Comparison of ENCODE assay signal across 14 cellular contexts in genomic region chr14:76133103-76133502, GRCh38. TPM values are rescaled to one million over a fixed set of nuclear protein-coding genes. Genes with fewer than 3 reads are reported as not detected.
A peak's percentile ranks its signal among the peaks of the same experiment; 100 is the strongest.
DNase-seq lines count a peak whose midpoint lies in the region; FAIRE-seq and TF ChIP-seq lines count a peak whose summit lies in the region.
"Had no signal": no experiment of that assay in that cellular context is flagged by ENCODE, and none has a peak within 500 bp of the region (broad histone marks: within the 10 kb centered on the region; RNA-seq: fewer than 3 reads in every experiment).

No MANE protein-coding gene starts in this region.

- no peaks in the 10 kb centered on the region for H3K4me1 ChIP-seq in endothelial cell of umbilical vein (ENCODE audit: control insufficient read depth, extremely low read depth, insufficient read depth, low read length)

- H3K27me3 Mint-ChIP-seq in osteocyte (ENCODE audit: unreplicated experiment), result peaks cover 50% of the 10 kb centered on the region

- H3K4me3 Mint-ChIP-seq in osteocyte (ENCODE audit: unreplicated experiment), result no peak overlapping the region
- H3K4me3 Mint-ChIP-seq: stimulated activated naive CD8-positive, alpha-beta T cell treated with anti-CD3 and anti-CD28 coated beads, Interleukin-15, Interleukin-2, amounts not matched to agents 100 ng/mL and 50 ng/mL, for 24 hours had no signal

- H3K9me1 ChIP-seq in endothelial cell of umbilical vein (replicated peaks; ENCODE audit: control insufficient read depth, extremely low read depth, insufficient read depth, low read length), result no peaks in the 10 kb centered on the region

- H4K20me1 ChIP-seq in endothelial cell of umbilical vein (replicated peaks; ENCODE audit: control insufficient read depth, extremely low read depth, insufficient read depth, low read length), result no peaks in the 10 kb centered on the region

- H3K27ac Mint-ChIP-seq in osteocyte (ENCODE audit: unreplicated experiment), result no peak overlapping the region
- H3K27ac Mint-ChIP-seq: stimulated activated naive CD8-positive, alpha-beta T cell treated with anti-CD3 and anti-CD28 coated beads, Interleukin-15, Interleukin-2, amounts not matched to agents 100 ng/mL and 50 ng/mL, for 24 hours had no signal

- peaks cover 2% of the 10 kb centered on the region for H3K4me1 Mint-ChIP-seq in osteocyte (ENCODE audit: unreplicated experiment)

- peak; percentile 34 for DNase-seq in DMS 273 (lab: John Stamatoyannopoulos, UW; ENCODE audit: unreplicated experiment)
- DNase-seq in DMS 273 treated with DMSO at 0.1 percent for 48 hours (lab: John Stamatoyannopoulos, UW), result no peak
- DNase-seq in NOMO-1 treated with DMSO at 0.1 percent for 48 hours (lab: John Stamatoyannopoulos, UW; ENCODE audit: unreplicated experiment), result peak; percentile 55
- peak; percentile 36 for DNase-seq in endothelial cell of umbilical vein (ENCODE audit: low read depth, low spot score)
- peak; percentile 30 for DNase-seq in osteocyte (ENCODE audit: extremely low spot score, unreplicated experiment)
- no peak for DNase-seq in NCI-H82 (lab: John Stamatoyannopoulos, UW)
- no peak for DNase-seq in GM12892 (ENCODE audit: insufficient read length)
- DNase-seq in KG1 (lab: John Stamatoyannopoulos, UW), result no peak
- DNase-seq: effector CD8-positive, alpha-beta T cell; spleen had no signal

- H3K4me2 ChIP-seq in endothelial cell of umbilical vein (ENCODE audit: insufficient read depth, low read length), result no peak overlapping the region
- H3K4me2 ChIP-seq: KMS-11 had no signal

- H3K36me3 Mint-ChIP-seq in osteocyte (ENCODE audit: unreplicated experiment), result no peaks in the 10 kb centered on the region

- TF ChIP-seq POLR2A in endothelial cell of umbilical vein (IDR thresholded peaks at IDR 0.05; ENCODE audit: low read depth, low read length), result no peak
- TF ChIP-seq POLR2A in GM12892 (IDR thresholded peaks at IDR 0.05; ENCODE audit: low read depth, low read length), result no peak

- H3K27ac ChIP-seq in endothelial cell of umbilical vein (ENCODE audit: insufficient read depth, low read depth, low read length), result no peak overlapping the region
- H3K27ac ChIP-seq: 22Rv1, KMS-11, spleen had no signal

- dilution Hi-C loops in endothelial cell of umbilical vein (cut with MboI; ENCODE audit: extremely low pct_ligation_motif_present, low sequenced_read_pairs), result no loop called here

- no peaks in the 10 kb centered on the region for H3K36me3 ChIP-seq in endothelial cell of umbilical vein (ENCODE audit: control insufficient read depth in 2 of 2, extremely low read depth in 1 of 2, insufficient read depth in 2 of 2, low read length in 2 of 2)
- H3K36me3 ChIP-seq: spleen had no signal

- CTCF ChIA-PET in endothelial cell of umbilical vein (lab: Charles Lee), result interaction anchor here (1.0 kb wide), 1 partner anchor 16 kb away, joined by 3 read pairs; no protein-coding TSS in a partner anchor

- no peak overlapping the region for H3K4me3 ChIP-seq in endothelial cell of umbilical vein (replicated peaks in 1 of 3; ENCODE audit: insufficient read depth in 1 of 3, low read depth in 1 of 3, low read length in 3 of 3)
- H3K4me3 ChIP-seq: lung, spleen had no signal

- FAIRE-seq in endothelial cell of umbilical vein (lab: Jason Lieb, UNC) (peak; percentile 46), GM12892 (lab: Jason Lieb, UNC) (no peak)

- no TSS peak for BruUV-seq in endothelial cell of umbilical vein (replicated peaks; lab: Mats Ljungman, UMichigan)

- TF ChIP-seq CTCF in endothelial cell of umbilical vein (IDR thresholded peaks at IDR 0.05; ENCODE audit: extremely low read depth in 1 of 2, insufficient read depth in 1 of 2, low read depth in 1 of 2, low read length in 2 of 2) (no peak), osteocyte (IDR thresholded peaks at IDR 0.05) (no peak)

- intact Hi-C loops in endothelial cell of umbilical vein (cut with micrococcal nuclease), result no loop called here

- no peaks in the 10 kb centered on the region for H3K79me2 ChIP-seq in endothelial cell of umbilical vein (ENCODE audit: control insufficient read depth, insufficient read depth, low read length)

- POLR2A ChIA-PET in endothelial cell of umbilical vein (lab: Charles Lee), result no interaction called here

- no peak overlapping the region for H2AFZ ChIP-seq in endothelial cell of umbilical vein (ENCODE audit: low read depth, low read length)

- H3K9me3 Mint-ChIP-seq in osteocyte (ENCODE audit: unreplicated experiment), result no peaks in the 10 kb centered on the region
- H3K9me3 Mint-ChIP-seq: stimulated activated naive CD8-positive, alpha-beta T cell treated with anti-CD3 and anti-CD28 coated beads, Interleukin-15, Interleukin-2, amounts not matched to agents 100 ng/mL and 50 ng/mL, for 24 hours had no signal

- H3K9me3 ChIP-seq in endothelial cell of umbilical vein (replicated peaks; ENCODE audit: control insufficient read depth, insufficient read depth, low read length), result no peaks in the 10 kb centered on the region
- H3K9me3 ChIP-seq: spleen had no signal

- H3K9ac ChIP-seq in endothelial cell of umbilical vein (replicated peaks; ENCODE audit: extremely low read depth, insufficient read depth, low read length), result no peak overlapping the region
- H3K9ac ChIP-seq: KMS-11 had no signal

- peaks cover 30 to 41% of the 10 kb centered on the region in 2 experiments for H3K27me3 ChIP-seq in endothelial cell of umbilical vein (ENCODE audit: control insufficient read depth in 2 of 2, insufficient read depth in 2 of 2, low read length in 2 of 2)

TF ChIP-seq in endothelial cell of umbilical vein, 7 proteins besides CTCF, POLR2A, EP300 and RAD21:
- no peak for TF ChIP-seq MYC (IDR thresholded peaks at IDR 0.05; ENCODE audit: low read depth, low read length)
- TF ChIP-seq EZH2 (IDR thresholded peaks at IDR 0.05; ENCODE audit: borderline replicate concordance, low read depth, low read length, severe bottlenecking), result no peak
- no peak for TF ChIP-seq GATA2 (IDR thresholded peaks at IDR 0.05; ENCODE audit: insufficient read depth, insufficient read length, low read depth, low read length)
- no peak for TF ChIP-seq FOS (IDR thresholded peaks at IDR 0.05; ENCODE audit: borderline replicate concordance, insufficient read depth, low read length)
- no peak for TF ChIP-seq JUN (IDR thresholded peaks at IDR 0.05; ENCODE audit: borderline replicate concordance, insufficient read depth, insufficient read length, low read depth)
- no peak for TF ChIP-seq MAX (IDR thresholded peaks at IDR 0.05; ENCODE audit: insufficient read depth, insufficient read length)
- TF ChIP-seq POLR2AphosphoS5 (IDR thresholded peaks at IDR 0.05; ENCODE audit: insufficient read depth, low read depth, low read length), result no peak

RNA-seq across cellular contexts. Expression of gene GPATCH2L, which starts 18.6 kb away (rescaled TPM):
- total RNA-seq in endothelial cell of umbilical vein (40.0 and 47.4 TPM in 2 replicates), osteocyte (61.0 and 62.0 TPM in 2 replicates)
- 18.1 and 23.3 TPM in 2 replicates for polyA plus RNA-seq in endothelial cell of umbilical vein
- polyA plus RNA-seq in endothelial cell of umbilical vein (2011; cell fraction: cytosol; rRNA removed), result 14.3 and 14.9 TPM in 2 replicates
- 51.8 and 70.6 TPM in 2 replicates for polyA plus RNA-seq in endothelial cell of umbilical vein (2011; cell fraction: nucleus; rRNA removed)
- polyA plus RNA-seq in endothelial cell of umbilical vein (2012), result 19.0 and 22.3 TPM in 2 replicates
- 76.1 and 85.2 TPM in 2 replicates for polyA minus RNA-seq in endothelial cell of umbilical vein
- 9.9 TPM for polyA minus RNA-seq in endothelial cell of umbilical vein (2011; cell fraction: cytosol; rRNA and poly(A)+ RNA removed)
- polyA minus RNA-seq in endothelial cell of umbilical vein (2011; cell fraction: nucleus; rRNA and poly(A)+ RNA removed), result 90.7 and 119 TPM in 2 replicates
- polyA plus RNA-seq in GM12892 (2012; ENCODE audit: missing spikeins), result 35.6 TPM

Comparison
In these comparisons a context has a peak if more than half of its experiments do, and no peak if none do; other contexts are left out.
1. DNase-seq: peak in DMS 273 (single experiment), NOMO-1 treated with DMSO at 0.1 percent for 48 hours (single experiment), endothelial cell of umbilical vein (single experiment) and osteocyte (single experiment); none in DMS 273 treated with DMSO at 0.1 percent for 48 hours (single experiment), NCI-H82 (single experiment), GM12892 (single experiment) and KG1 (single experiment).